ENCODE assay signal across 2 cellular contexts in genomic region chr7:79227035-79227434, GRCh38.
TF ChIP-seq lines count a peak whose summit lies in the region.

No MANE protein-coding gene starts in this region.

TF ChIP-seq in HEK293, 187 proteins besides CTCF, POLR2A, EP300 and RAD21 (continued from another document):
- TF ChIP-seq PRDM6 (tag by site-specific recombination; IDR thresholded peaks at IDR 0.05) = peak; percentile 81
- TF ChIP-seq KLF1 (tag by site-specific recombination; IDR thresholded peaks at IDR 0.05) = no peak
TF ChIP-seq in HEK293: peak in this region for 1.

TF ChIP-seq in HepG2, 621 proteins besides CTCF, POLR2A, EP300 and RAD21 (continued from another document):
- TF ChIP-seq, protein P1, sequence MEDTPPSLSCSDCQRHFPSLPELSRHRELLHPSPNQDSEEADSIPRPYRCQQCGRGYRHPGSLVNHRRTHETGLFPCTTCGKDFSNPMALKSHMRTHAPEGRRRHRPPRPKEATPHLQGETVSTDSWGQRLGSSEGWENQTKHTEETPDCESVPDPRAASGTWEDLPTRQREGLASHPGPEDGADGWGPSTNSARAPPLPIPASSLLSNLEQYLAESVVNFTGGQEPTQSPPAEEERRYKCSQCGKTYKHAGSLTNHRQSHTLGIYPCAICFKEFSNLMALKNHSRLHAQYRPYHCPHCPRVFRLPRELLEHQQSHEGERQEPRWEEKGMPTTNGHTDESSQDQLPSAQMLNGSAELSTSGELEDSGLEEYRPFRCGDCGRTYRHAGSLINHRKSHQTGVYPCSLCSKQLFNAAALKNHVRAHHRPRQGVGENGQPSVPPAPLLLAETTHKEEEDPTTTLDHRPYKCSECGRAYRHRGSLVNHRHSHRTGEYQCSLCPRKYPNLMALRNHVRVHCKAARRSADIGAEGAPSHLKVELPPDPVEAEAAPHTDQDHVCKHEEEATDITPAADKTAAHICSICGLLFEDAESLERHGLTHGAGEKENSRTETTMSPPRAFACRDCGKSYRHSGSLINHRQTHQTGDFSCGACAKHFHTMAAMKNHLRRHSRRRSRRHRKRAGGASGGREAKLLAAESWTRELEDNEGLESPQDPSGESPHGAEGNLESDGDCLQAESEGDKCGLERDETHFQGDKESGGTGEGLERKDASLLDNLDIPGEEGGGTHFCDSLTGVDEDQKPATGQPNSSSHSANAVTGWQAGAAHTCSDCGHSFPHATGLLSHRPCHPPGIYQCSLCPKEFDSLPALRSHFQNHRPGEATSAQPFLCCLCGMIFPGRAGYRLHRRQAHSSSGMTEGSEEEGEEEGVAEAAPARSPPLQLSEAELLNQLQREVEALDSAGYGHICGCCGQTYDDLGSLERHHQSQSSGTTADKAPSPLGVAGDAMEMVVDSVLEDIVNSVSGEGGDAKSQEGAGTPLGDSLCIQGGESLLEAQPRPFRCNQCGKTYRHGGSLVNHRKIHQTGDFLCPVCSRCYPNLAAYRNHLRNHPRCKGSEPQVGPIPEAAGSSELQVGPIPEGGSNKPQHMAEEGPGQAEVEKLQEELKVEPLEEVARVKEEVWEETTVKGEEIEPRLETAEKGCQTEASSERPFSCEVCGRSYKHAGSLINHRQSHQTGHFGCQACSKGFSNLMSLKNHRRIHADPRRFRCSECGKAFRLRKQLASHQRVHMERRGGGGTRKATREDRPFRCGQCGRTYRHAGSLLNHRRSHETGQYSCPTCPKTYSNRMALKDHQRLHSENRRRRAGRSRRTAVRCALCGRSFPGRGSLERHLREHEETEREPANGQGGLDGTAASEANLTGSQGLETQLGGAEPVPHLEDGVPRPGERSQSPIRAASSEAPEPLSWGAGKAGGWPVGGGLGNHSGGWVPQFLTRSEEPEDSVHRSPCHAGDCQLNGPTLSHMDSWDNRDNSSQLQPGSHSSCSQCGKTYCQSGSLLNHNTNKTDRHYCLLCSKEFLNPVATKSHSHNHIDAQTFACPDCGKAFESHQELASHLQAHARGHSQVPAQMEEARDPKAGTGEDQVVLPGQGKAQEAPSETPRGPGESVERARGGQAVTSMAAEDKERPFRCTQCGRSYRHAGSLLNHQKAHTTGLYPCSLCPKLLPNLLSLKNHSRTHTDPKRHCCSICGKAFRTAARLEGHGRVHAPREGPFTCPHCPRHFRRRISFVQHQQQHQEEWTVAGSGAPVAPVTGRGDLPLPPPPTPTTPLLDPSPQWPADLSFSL (CRISPR knock-in tag; IDR thresholded peaks at IDR 0.05) = no peak
- TF ChIP-seq ZNF552 (CRISPR knock-in tag; IDR thresholded peaks at IDR 0.05; ENCODE audit: borderline replicate concordance) (no peak), ZBTB34 (CRISPR knock-in tag; IDR thresholded peaks at IDR 0.05) (no peak), ZNF883 (CRISPR knock-in tag; IDR thresholded peaks at IDR 0.05; ENCODE audit: not compliant biosample characterization) (no peak), BCLAF1 (IDR thresholded peaks at IDR 0.05) (no peak), BRF2 (CRISPR knock-in tag; IDR thresholded peaks at IDR 0.05) (no peak), MED8 (CRISPR knock-in tag; IDR thresholded peaks at IDR 0.05; ENCODE audit: insufficient replicate concordance) (no peak), ZUFSP (CRISPR knock-in tag; IDR thresholded peaks at IDR 0.05; ENCODE audit: borderline replicate concordance) (no peak), KLF15 (CRISPR knock-in tag; IDR thresholded peaks at IDR 0.05; ENCODE audit: borderline replicate concordance) (no peak), TOE1 (CRISPR knock-in tag; IDR thresholded peaks at IDR 0.05) (no peak)
